ENCODE assay signal across 1 cellular context in genomic region chr14:89267163-89267562, GRCh38.
TF ChIP-seq lines count a peak whose summit lies in the region.

No MANE protein-coding gene starts in this region.

TF ChIP-seq in K562, 482 proteins besides CTCF, POLR2A, EP300 and RAD21:
- peak; percentile 39; the same call in 1 of the 2 replicates for TF ChIP-seq USF2 (CRISPR knock-in tag; IDR thresholded peaks at IDR 0.05)
- TF ChIP-seq TFE3 (CRISPR knock-in tag; IDR thresholded peaks at IDR 0.05) = peak; percentile 56; the same call in 1 of the 2 replicates
- no peak for TF ChIP-seq PBX2 (CRISPR knock-in tag; IDR thresholded peaks at IDR 0.05; ENCODE audit: low read depth)
- TF ChIP-seq PBX2 (tag; conservative IDR thresholded peaks at IDR 0.05; ENCODE audit: low read depth) = no peak
